1 cellular context compared by ENCODE assay signal in genomic region chr15:36545451-36545992, GRCh38.
TF ChIP-seq lines count a peak whose summit lies in the region.

No MANE protein-coding gene starts in this region.

TF ChIP-seq in WTC11, 78 proteins besides CTCF, POLR2A, EP300 and RAD21 (continued from another document):
- no peak for TF ChIP-seq JAZF1 (CRISPR knock-in tag; IDR thresholded peaks at IDR 0.05)
- TF ChIP-seq ATF1 (CRISPR knock-in tag; IDR thresholded peaks at IDR 0.05): no peak
- no peak for TF ChIP-seq ZNF396 (CRISPR knock-in tag; IDR thresholded peaks at IDR 0.05; ENCODE audit: borderline replicate concordance)
- TF ChIP-seq, protein P1, sequence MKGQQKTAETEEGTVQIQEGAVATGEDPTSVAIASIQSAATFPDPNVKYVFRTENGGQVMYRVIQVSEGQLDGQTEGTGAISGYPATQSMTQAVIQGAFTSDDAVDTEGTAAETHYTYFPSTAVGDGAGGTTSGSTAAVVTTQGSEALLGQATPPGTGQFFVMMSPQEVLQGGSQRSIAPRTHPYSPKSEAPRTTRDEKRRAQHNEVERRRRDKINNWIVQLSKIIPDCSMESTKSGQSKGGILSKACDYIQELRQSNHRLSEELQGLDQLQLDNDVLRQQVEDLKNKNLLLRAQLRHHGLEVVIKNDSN (CRISPR knock-in tag; IDR thresholded peaks at IDR 0.05): no peak
